Comparison of ENCODE assay signal across 15 cellular contexts in genomic region chr12:132537049-132537448, GRCh38. TPM values are rescaled to one million over a fixed set of nuclear protein-coding genes. Genes with fewer than 3 reads are reported as not detected.
DNase-seq lines count a peak whose midpoint lies in the region; ATAC-seq, FAIRE-seq and TF ChIP-seq lines count a peak whose summit lies in the region.
"Had no signal": no experiment of that assay in that cellular context is flagged by ENCODE, and none has a peak within 500 bp of the region (broad histone marks: within the 10 kb centered on the region; RNA-seq: fewer than 3 reads in every experiment).

No MANE protein-coding gene starts in this region.

- H3K4me3 Mint-ChIP-seq in natural killer cell: peak overlapping the region; percentile 67
- no peak overlapping the region for H3K4me3 Mint-ChIP-seq in stimulated activated effector memory CD8-positive, alpha-beta T cell treated with anti-CD3 and anti-CD28 coated beads, Interleukin-12 subunit alpha, Interleukin-12 subunit beta, amount 100 ng/mL, for 72 hours
- H3K4me3 Mint-ChIP-seq: CD4-positive, alpha-beta T cell; H9 had no signal

- no peak for TF ChIP-seq RAD21 in K562 (CRISPR knock-in tag; conservative IDR thresholded peaks at IDR 0.05 in 1 of 2, IDR thresholded peaks at IDR 0.05 in 1 of 2)

- H3K9me3 ChIP-seq in BLaER1: no peaks in the 10 kb centered on the region
- H3K9me3 ChIP-seq in K562 (replicated peaks; ENCODE audit: control insufficient read depth, insufficient read depth, low read depth, low read length): peaks cover 13% of the 10 kb centered on the region
- peaks cover 37% of the 10 kb centered on the region for H3K9me3 ChIP-seq in WERI-Rb-1 (ENCODE audit: severe bottlenecking)

- peaks cover 31 to 48% of the 10 kb centered on the region in 2 donors for H3K4me1 Mint-ChIP-seq in natural killer cell
- peaks cover 40% of the 10 kb centered on the region for H3K4me1 Mint-ChIP-seq in stimulated activated effector memory CD8-positive, alpha-beta T cell treated with anti-CD3 and anti-CD28 coated beads, Interleukin-12 subunit alpha, Interleukin-12 subunit beta, amount 100 ng/mL, for 72 hours
- H3K4me1 Mint-ChIP-seq: H9 had no signal

- no peak overlapping the region for H2BK120ac ChIP-seq in mesendoderm (ENCODE audit: low read depth, low read length)

- no TSS peak for BruUV-seq in K562 (replicated peaks; lab: Mats Ljungman, UMichigan)

- no peak overlapping the region for H2BK5ac ChIP-seq in mesendoderm (ENCODE audit: low read length)

- no peak overlapping the region for H2BK15ac ChIP-seq in mesendoderm (replicated peaks; ENCODE audit: low read depth)

- in situ Hi-C loops in K562 (cut with MboI) (no loop called here), KBM-7 (cut with MboI; ENCODE audit: low pct_unique_long_range_greater_than_20kb, low sequenced_read_pairs) (loop anchor here (10.0 kb wide), 1 partner anchor 122 kb away; no protein-coding TSS in a partner anchor)

- H2AFZ ChIP-seq in K562 (ENCODE audit: low read depth, low read length): no peak overlapping the region

- H3K9me1 ChIP-seq in K562 (ENCODE audit: control insufficient read depth, insufficient read depth, low read length): no peaks in the 10 kb centered on the region

- DNase-seq in K562 (ENCODE audit: extremely low read depth in 1 of 4, low spot score in 3 of 4) (no peak), natural killer cell (peak; percentile 31), mesendoderm (no peak), WERI-Rb-1 (no peak), KBM-7 (no peak)
- DNase-seq in stimulated activated effector memory CD8-positive, alpha-beta T cell treated with anti-CD3 and anti-CD28 coated beads, Interleukin-12 subunit alpha, Interleukin-12 subunit beta, amount 100 ng/mL, for 72 hours (ENCODE audit: low spot score in 2 of 2): no peak
- DNase-seq: 8988T; AML-193; C1 segment of cervical spinal cord; Calu3; CD4-positive, alpha-beta T cell; DMS 273 treated with DMSO at 0.1 percent for 48 hours; GOT3; H9 had no signal

- H3K27ac ChIP-seq in BLaER1 (no peak overlapping the region; the same call in 1 of the 2 replicates), K562 (ENCODE audit: extremely low read depth, low read depth, low read length) (no peak overlapping the region), mesendoderm (ENCODE audit: low read depth, low read length) (no peak overlapping the region), WERI-Rb-1 (no peak overlapping the region)

- H3K27ac Mint-ChIP-seq in natural killer cell: peak overlapping the region; percentile 87 to 88
- peak overlapping the region; percentile 52 for H3K27ac Mint-ChIP-seq in stimulated activated effector memory CD8-positive, alpha-beta T cell treated with anti-CD3 and anti-CD28 coated beads, Interleukin-12 subunit alpha, Interleukin-12 subunit beta, amount 100 ng/mL, for 72 hours
- H3K27ac Mint-ChIP-seq: CD4-positive, alpha-beta T cell had no signal

- H3K36me3 ChIP-seq in BLaER1 (peaks cover 19% of the 10 kb centered on the region; the same call in 1 of the 2 replicates), K562 (ENCODE audit: control insufficient read depth, insufficient read depth, low read length) (no peaks in the 10 kb centered on the region; the same call in 2 of the 3 replicates), mesendoderm (ENCODE audit: control insufficient read depth, insufficient read depth, low read length) (no peaks in the 10 kb centered on the region), WERI-Rb-1 (peaks cover 12% of the 10 kb centered on the region)

- no peak overlapping the region for H3K9ac ChIP-seq in BLaER1
- H3K9ac ChIP-seq in K562 (ENCODE audit: insufficient read depth in 1 of 2, low read depth in 2 of 2, low read length in 2 of 2): no peak overlapping the region
- no peak overlapping the region for H3K9ac ChIP-seq in mesendoderm (ENCODE audit: low read length)

- H3K79me2 ChIP-seq in K562 (ENCODE audit: control insufficient read depth, insufficient read depth, low read length) (no peaks in the 10 kb centered on the region), mesendoderm (ENCODE audit: control insufficient read depth, insufficient read depth, low read length) (no peaks in the 10 kb centered on the region)

- H3K4me3 ChIP-seq in BLaER1 (no peak overlapping the region), K562 (no peak overlapping the region), mesendoderm (ENCODE audit: low read length) (no peak overlapping the region), WERI-Rb-1 (ENCODE audit: low read depth, low read length) (no peak overlapping the region)

- H3K4me2 ChIP-seq in BLaER1 (peak overlapping the region; percentile 18; the same call in 1 of the 2 replicates), K562 (ENCODE audit: insufficient read depth, low read length) (no peak overlapping the region), mesendoderm (ENCODE audit: low read length) (no peak overlapping the region)

- no peak overlapping the region for H3K56ac ChIP-seq in mesendoderm (ENCODE audit: low read length)

- CTCF ChIA-PET in K562 (lab: Yijun Ruan, JAX; ENCODE audit: low intra/inter-chr PET ratio): no interaction called here

- POLR2A ChIA-PET in K562 (lab: Yijun Ruan, JAX): no interaction called here

- no peak for TF ChIP-seq POLR2A in K562 (conservative IDR thresholded peaks at IDR 0.05)

- no peaks in the 10 kb centered on the region for H3K27me3 Mint-ChIP-seq in natural killer cell (ENCODE audit: low read depth in 2 of 2)
- H3K27me3 Mint-ChIP-seq: CD4-positive, alpha-beta T cell had no signal

- no peak overlapping the region for H4K8ac ChIP-seq in mesendoderm (ENCODE audit: low read depth, low read length)

- WGBS in K562 (ENCODE audit: insufficient coverage, low coverage, missing lambda C conversion rate): 81% methylated on average over 11 of the region's 11 CpGs
- WGBS in mesendoderm (ENCODE audit: extremely low coverage, insufficient coverage, low lambda C conversion rate): no CpG with 5 or more reads among the region's 11 CpGs

- TF ChIP-seq EP300 in K562 (IDR thresholded peaks at IDR 0.05; ENCODE audit: low read length): no peak

- H2AK5ac ChIP-seq in mesendoderm (ENCODE audit: low read length): no peak overlapping the region

- ATAC-seq in K562 (no peak), natural killer cell (peak; percentile 46 to 81 (median 74))
- no peak for ATAC-seq in stimulated activated effector memory CD8-positive, alpha-beta T cell treated with anti-CD3 and anti-CD28 coated beads, Interleukin-12 subunit alpha, Interleukin-12 subunit beta, amount 100 ng/mL, for 72 hours

- H3K9me3 Mint-ChIP-seq in natural killer cell: peaks cover 6 to 10% of the 10 kb centered on the region in 2 donors
- H3K9me3 Mint-ChIP-seq in stimulated activated effector memory CD8-positive, alpha-beta T cell treated with anti-CD3 and anti-CD28 coated beads, Interleukin-12 subunit alpha, Interleukin-12 subunit beta, amount 100 ng/mL, for 72 hours: peaks cover 7% of the 10 kb centered on the region
- H3K9me3 Mint-ChIP-seq: CD4-positive, alpha-beta T cell had no signal

- no peak overlapping the region for H3K18ac ChIP-seq in mesendoderm (ENCODE audit: low read length)

- H3K27me3 ChIP-seq in BLaER1 (no peaks in the 10 kb centered on the region), K562 (ENCODE audit: control insufficient read depth in 2 of 2, insufficient read depth in 2 of 2, low read length in 2 of 2) (no peaks in the 10 kb centered on the region; a peak in 1 of 5 replicates), mesendoderm (ENCODE audit: insufficient read depth, low read length, poor library complexity) (no peaks in the 10 kb centered on the region), WERI-Rb-1 (ENCODE audit: insufficient read depth, low read depth, severe bottlenecking) (no peaks in the 10 kb centered on the region)

- no peaks in the 10 kb centered on the region for H3K79me1 ChIP-seq in mesendoderm (ENCODE audit: low read length)

- H4K20me1 ChIP-seq in BLaER1: peaks cover 38% of the 10 kb centered on the region; the same call in 1 of the 2 replicates
- H4K20me1 ChIP-seq in K562 (replicated peaks; ENCODE audit: control insufficient read depth, insufficient read depth, low read length): 0 out of 2 replicates have a peak, but pooled peaks cover 11% of the 10 kb centered on the region

- no peak overlapping the region for H4K5ac ChIP-seq in mesendoderm (ENCODE audit: low read length)

- no peaks in the 10 kb centered on the region for H3K36me3 Mint-ChIP-seq in natural killer cell
- peaks cover 5% of the 10 kb centered on the region for H3K36me3 Mint-ChIP-seq in stimulated activated effector memory CD8-positive, alpha-beta T cell treated with anti-CD3 and anti-CD28 coated beads, Interleukin-12 subunit alpha, Interleukin-12 subunit beta, amount 100 ng/mL, for 72 hours

- TF ChIP-seq CTCF in K562 (IDR thresholded peaks at IDR 0.05 in 2 of 3, conservative IDR thresholded peaks at IDR 0.05 in 1 of 3; ENCODE audit: insufficient read depth in 2 of 3, low read depth in 1 of 3, low read length in 3 of 3) (no peak), natural killer cell (IDR thresholded peaks at IDR 0.05) (no peak), WERI-Rb-1 (IDR thresholded peaks at IDR 0.05; ENCODE audit: low read depth, low read length) (no peak)

- no peak overlapping the region for H3K23ac ChIP-seq in mesendoderm (ENCODE audit: low read length)

- no peak overlapping the region for H3K4ac ChIP-seq in mesendoderm (ENCODE audit: low read depth, low read length)

- intact Hi-C loops in K562 (cut with micrococcal nuclease) (no loop called here), natural killer cell (cut with micrococcal nuclease) (no loop called here)

- no peak for FAIRE-seq in K562 (lab: Jason Lieb, UNC)

- H3K4me1 ChIP-seq in BLaER1 (peaks cover 78% of the 10 kb centered on the region), K562 (replicated peaks in 1 of 2; ENCODE audit: control insufficient read depth in 2 of 2, insufficient read depth in 2 of 2, low read length in 2 of 2) (peaks cover 0 to 50% of the 10 kb centered on the region in 2 experiments; a peak in 3 of 5 replicates), mesendoderm (ENCODE audit: control insufficient read depth, low read depth, low read length) (no peaks in the 10 kb centered on the region)

RNA-seq across cellular contexts. Expression of gene FBRSL1, which starts 47.1 kb away (rescaled TPM):
- 25.5 and 41.9 TPM in 2 replicates for total RNA-seq in K562 (2011; cell fraction: chromatin; rRNA removed; ENCODE audit: low replicate concordance)
- 25.0 and 40.7 TPM in 2 replicates for total RNA-seq in K562 (2011; cell fraction: nucleolus; rRNA removed)
- 23.3 and 28.3 TPM in 2 replicates for total RNA-seq in K562 (2011; cell fraction: nucleoplasm; rRNA removed)
- total RNA-seq in K562 (2014; rRNA removed) (21.7 and 24.6 TPM in 2 replicates), K562 (2014; rRNA removed; fragmentation: Illumina TruSeq; extraction: Trizol) (1.1 and 1.3 TPM in 2 replicates), K562 (2015; rRNA removed; fragmentation: Illumina TruSeq; extraction: Trizol) (7.3 and 12.9 TPM in 2 replicates), K562 (2021) (112 and 129 TPM in 2 replicates), natural killer cell (10 to 100 TPM; 67.5 to 78.0 (median 76.2) TPM)
- polyA plus RNA-seq in K562 (2011; rRNA removed) (1.9 and 4.3 TPM in 2 replicates), K562 (2014; fragmentation: Illumina TruSeq; extraction: Trizol) (29.3 and 35.8 TPM in 2 replicates), K562 (2014; fragmentation: Nextera tagmentation; extraction: Ambion mirVana) (under 1 TPM; 0.24 to 0.29 TPM), K562 (2014; rRNA removed) (27.4 and 32.3 TPM in 2 replicates)
- 3.7 and 13.3 TPM in 2 replicates for polyA plus RNA-seq in K562 (2011; cell fraction: cytosol; rRNA removed)
- 16.7 and 51.7 TPM in 2 replicates for polyA plus RNA-seq in K562 (2011; cell fraction: nucleus; rRNA removed)
- polyA plus RNA-seq in K562 (2012): 41.9 and 54.8 TPM in 2 replicates
- polyA minus RNA-seq in K562 (2011; rRNA and poly(A)+ RNA removed): 0.81 and 1.8 TPM in 2 replicates
- 21.0 and 29.9 TPM in 2 replicates for polyA minus RNA-seq in K562 (2011; cell fraction: cytosol; rRNA and poly(A)+ RNA removed)
- polyA minus RNA-seq in K562 (2011; cell fraction: nucleus; rRNA and poly(A)+ RNA removed): 9.0 and 9.3 TPM in 2 replicates
- 86.6 TPM for polyA plus RNA-seq in mesendoderm (2013, experiment 1 of 2)
- polyA plus RNA-seq in mesendoderm (2013, experiment 2 of 2): 82.2 TPM

Comparison
In these comparisons a context has a peak if more than half of its experiments do, and no peak if none do; other contexts are left out.
1. ATAC-seq: peak in natural killer cell (3 of 3); none in K562 (single experiment) and stimulated activated effector memory CD8-positive, alpha-beta T cell treated with anti-CD3 and anti-CD28 coated beads, Interleukin-12 subunit alpha, Interleukin-12 subunit beta, amount 100 ng/mL, for 72 hours (single experiment).